ENCODE assay signal across 22 cellular contexts in genomic region chr5:856531-857425, GRCh38. TPM values are rescaled to one million over a fixed set of nuclear protein-coding genes. Genes with fewer than 3 reads are reported as not detected.
A peak's percentile ranks its signal among the peaks of the same experiment; 100 is the strongest.
DNase-seq lines count a peak whose midpoint lies in the region; ATAC-seq, FAIRE-seq and TF ChIP-seq lines count a peak whose summit lies in the region.
"Had no signal": no experiment of that assay in that cellular context is flagged by ENCODE, and none has a peak within 500 bp of the region (broad histone marks: within the 10 kb centered on the region; RNA-seq: fewer than 3 reads in every experiment).

No MANE protein-coding gene starts in this region.

- TF ChIP-seq CTCF in GM12878 (IDR thresholded peaks at IDR 0.05 in 2 of 3, conservative IDR thresholded peaks at IDR 0.05 in 1 of 3; ENCODE audit: control insufficient read depth in 2 of 3, extremely low read depth in 1 of 3, insufficient read depth in 1 of 3, low read depth in 3 of 3, low read length in 3 of 3): no peak
- TF ChIP-seq CTCF in omental fat pad (IDR thresholded peaks at IDR 0.05): no peak

- no peak overlapping the region for H2AFZ ChIP-seq in GM12878 (ENCODE audit: control insufficient read depth, low read depth, low read length)

- H4K20me1 ChIP-seq in GM12878 (ENCODE audit: control insufficient read depth, insufficient read depth): no peaks in the 10 kb centered on the region

- intact Hi-C loops in GM12878 (cut with micrococcal nuclease; ENCODE audit: unreplicated experiment): no loop called here

- H3K79me2 ChIP-seq in GM12878 (ENCODE audit: control insufficient read depth, insufficient read depth, low read length): no peaks in the 10 kb centered on the region

- DNase-seq in activated CD4-positive, CD25-positive, alpha-beta regulatory T cell treated with anti-CD3 and anti-CD28 coated beads, Interleukin-2, amount 50 U/mL, for 72 hours: no peak
- DNase-seq in GM12892 (ENCODE audit: insufficient read length) (no peak), GM12878 (ENCODE audit: low read depth, low spot score) (no peak), omental fat pad (ENCODE audit: low spot score) (no peak), DMS53 treated with DMSO at 0.1 percent for 48 hours (lab: John Stamatoyannopoulos, UW; ENCODE audit: unreplicated experiment) (no peak), NCI-H1436 (lab: John Stamatoyannopoulos, UW) (no peak)
- DNase-seq in stimulated activated CD4-positive, alpha-beta T cell treated with anti-CD3 and anti-CD28 coated beads, Interleukin-1b, Interleukin-23, amount 100 ng/mL, for 48 hours: no peak
- DNase-seq: 8988T; activated CD4-positive, alpha-beta T cell treated with anti-CD3 and anti-CD28 coated beads for 1 hour; activated CD8-positive, alpha-beta memory T cell treated with anti-CD3 and anti-CD28 coated beads, Interleukin-2, amount 10 ng/mL, durations not matched to agents 7 days and 5 days; activated effector memory CD4-positive, alpha-beta T cell treated with anti-CD3 and anti-CD28 coated beads, Interleukin-2, amount 50 U/mL, for 16 hours; cerebellar nuclear complex; NCI-H1930; NCI-H446 treated with DMSO at 0.1 percent for 48 hours; stimulated activated CD4-positive, alpha-beta T cell treated with anti-CD3 and anti-CD28 coated beads, Interleukin-4, amount 100 ng/mL, for 24 hours; T1000 had no signal

- RAD21 ChIA-PET in GM12878 (lab: Charles Lee; ENCODE audit: unreplicated experiment): no interaction called here

- H3K4me2 ChIP-seq in GM12878 (ENCODE audit: control insufficient read depth, insufficient read depth): no peak overlapping the region

- CTCF ChIA-PET in GM12878 (lab: Yijun Ruan, JAX): no interaction called here

- H3K4me3 ChIP-seq in GM12878: no peak overlapping the region
- H3K4me3 ChIP-seq: BLaER1 treated with 17β-estradiol and CSF1 and Interleukin-3, amounts not matched to agents 10 nM and 100 nM; HAP-1; lung; pancreas had no signal

- TF ChIP-seq EP300 in GM12878 (IDR thresholded peaks at IDR 0.05; ENCODE audit: borderline replicate concordance in 1 of 2, control insufficient read depth in 1 of 2, low read depth in 2 of 2, low read length in 2 of 2): no peak

- no peak overlapping the region for H3K27ac ChIP-seq in GM12878 (ENCODE audit: control insufficient read depth, insufficient read depth)
- H3K27ac ChIP-seq: BLaER1 treated with 17β-estradiol and CSF1 and Interleukin-3, amounts not matched to agents 10 nM and 100 nM; pancreas had no signal

- BruUV-seq in GM12878 (replicated peaks; lab: Mats Ljungman, UMichigan): no TSS peak

- peak; percentile 16 to 22 for ATAC-seq in activated CD4-positive, CD25-positive, alpha-beta regulatory T cell treated with anti-CD3 and anti-CD28 coated beads, Interleukin-2, amount 50 U/mL, for 24 hours
- ATAC-seq in GM12878 (no peak), omental fat pad (ENCODE audit: low FRiP score) (peak; percentile 23)
- ATAC-seq: activated CD8-positive, alpha-beta memory T cell treated with anti-CD3 and anti-CD28 coated beads, Interleukin-2, amount 10 ng/mL, durations not matched to agents 7 days and 5 days had no signal

- in situ Hi-C loops in GM12878 (cut with MboI): no loop called here

- no peaks in the 10 kb centered on the region for H3K36me3 ChIP-seq in GM12878 (ENCODE audit: control insufficient read depth in 2 of 2, insufficient read depth in 2 of 2, low read length in 1 of 2)
- H3K36me3 ChIP-seq: HAP-1, pancreas had no signal

- SMC1A ChIA-PET in GM12878 (lab: Charles Lee; ENCODE audit: uncharacterized antibody, unreplicated experiment): no interaction called here

- H3K9me3 ChIP-seq in GM12878 (replicated peaks; ENCODE audit: control insufficient read depth, insufficient read depth, low read length): no peaks in the 10 kb centered on the region
- H3K9me3 ChIP-seq: BLaER1 treated with 17β-estradiol and CSF1 and Interleukin-3, amounts not matched to agents 10 nM and 100 nM; HAP-1; pancreas had no signal

- POLR2A ChIA-PET in GM12878 (lab: Charles Lee): no interaction called here

- no peak overlapping the region for H3K9ac ChIP-seq in GM12878 (ENCODE audit: control insufficient read depth, insufficient read depth, low read length)
- H3K9ac ChIP-seq: BLaER1 treated with 17β-estradiol and CSF1 and Interleukin-3, amounts not matched to agents 10 nM and 100 nM had no signal

- peak; percentile 74 for FAIRE-seq in GM12892 (lab: Jason Lieb, UNC)
- FAIRE-seq in GM12878 (lab: Jason Lieb, UNC): no peak
- FAIRE-seq: pancreas had no signal

- TF ChIP-seq POLR2A in GM12892 (IDR thresholded peaks at IDR 0.05; ENCODE audit: low read depth, low read length) (no peak), GM12878 (IDR thresholded peaks at IDR 0.05; ENCODE audit: low read depth, low read length) (no peak)

- TF ChIP-seq RAD21 in GM12878 (IDR thresholded peaks at IDR 0.05; ENCODE audit: insufficient read depth, low read depth, low read length): no peak

- no peaks in the 10 kb centered on the region for H3K27me3 ChIP-seq in GM12878 (replicated peaks in 1 of 2; ENCODE audit: control insufficient read depth in 2 of 2, insufficient read depth in 2 of 2, low read length in 1 of 2)
- H3K27me3 ChIP-seq: BLaER1 treated with 17β-estradiol and CSF1 and Interleukin-3, amounts not matched to agents 10 nM and 100 nM; pancreas had no signal

- 89% methylated on average over 16 of the region's 16 CpGs for WGBS in GM12878 (ENCODE audit: insufficient coverage, insufficient replicate concordance, low lambda C conversion rate, missing lambda C conversion rate)

- no peaks in the 10 kb centered on the region for H3K4me1 ChIP-seq in GM12878 (ENCODE audit: control insufficient read depth, insufficient read depth, low read length)
- H3K4me1 ChIP-seq: HAP-1, pancreas had no signal

TF ChIP-seq in GM12878, 131 proteins besides CTCF, POLR2A, EP300 and RAD21 (continues in another document):
- TF ChIP-seq MXI1 (IDR thresholded peaks at IDR 0.05; ENCODE audit: low read depth, low read length): no peak

RNA-seq across cellular contexts. Expression of gene ZDHHC11, which starts 6.0 kb away (rescaled TPM):
- 2.6 TPM for polyA plus RNA-seq in GM12892 (2012; ENCODE audit: missing spikeins)
- 17.0 and 18.9 TPM in 2 replicates for total RNA-seq in GM12878 (2013; cell fraction: nucleolus; rRNA removed)
- 0.11 and 0.60 TPM in 2 replicates for total RNA-seq in GM12878 (2014; rRNA removed)
- 0.13 and 0.23 TPM in 2 replicates for total RNA-seq in GM12878 (2014; rRNA removed; fragmentation: Illumina TruSeq; extraction: Trizol)
- total RNA-seq in GM12878 (2021): 0.61 and 1.4 TPM in 2 replicates
- 1.1 TPM for polyA plus RNA-seq in GM12878 (2011; ENCODE audit: low read depth)
- polyA plus RNA-seq in GM12878 (2011; rRNA removed): 0.14 and 0.35 TPM in 2 replicates
- 0.75 and 0.90 TPM in 2 replicates for polyA plus RNA-seq in GM12878 (2011; cell fraction: cytosol; rRNA removed)
- 10.7 and 12.7 TPM in 2 replicates for polyA plus RNA-seq in GM12878 (2011; cell fraction: nucleus; rRNA removed)
- polyA plus RNA-seq in GM12878 (2012): 1.2 and 2.1 TPM in 2 replicates
- 0.13 and 1.3 TPM in 2 replicates for polyA plus RNA-seq in GM12878 (2014; fragmentation: Illumina TruSeq; extraction: Trizol)
- under 1 TPM; 0.04 to 0.19 TPM for polyA plus RNA-seq in GM12878 (2014; fragmentation: Nextera tagmentation; extraction: Ambion mirVana)
- 0.32 and 0.55 TPM in 2 replicates for polyA plus RNA-seq in GM12878 (2014; rRNA removed)
- under 1 TPM; 0.28 to 0.43 TPM for polyA plus RNA-seq in GM12878 (2016; fragmentation: Nextera tagmentation; extraction: Ambion mirVana)
- polyA minus RNA-seq in GM12878 (2011; rRNA and poly(A)+ RNA removed): 0.51 and 1.4 TPM in 2 replicates
- 0.62 TPM in 1 of 2 replicates, not detected in the other for polyA minus RNA-seq in GM12878 (2011; cell fraction: cytosol; rRNA and poly(A)+ RNA removed)
- 3.2 and 3.3 TPM in 2 replicates for polyA minus RNA-seq in GM12878 (2011; cell fraction: nucleus; rRNA and poly(A)+ RNA removed)
- total RNA-seq in omental fat pad: 1 to 10 TPM; 2.4 to 5.8 (median 4.8) TPM
- polyA plus RNA-seq: IgD-negative memory B cell had no signal

RNA-seq across cellular contexts. Expression of gene BRD9, which starts 35.8 kb away (rescaled TPM):
- 26.8 TPM for polyA plus RNA-seq in GM12892 (2012; ENCODE audit: missing spikeins)
- 134 and 146 TPM in 2 replicates for total RNA-seq in GM12878 (2013; cell fraction: nucleolus; rRNA removed)
- 41.5 and 41.9 TPM in 2 replicates for total RNA-seq in GM12878 (2014; rRNA removed)
- 27.8 and 28.9 TPM in 2 replicates for total RNA-seq in GM12878 (2014; rRNA removed; fragmentation: Illumina TruSeq; extraction: Trizol)
- 44.5 and 48.6 TPM in 2 replicates for total RNA-seq in GM12878 (2021)
- polyA plus RNA-seq in GM12878 (2011; ENCODE audit: low read depth): 19.5 TPM
- 9.6 and 13.1 TPM in 2 replicates for polyA plus RNA-seq in GM12878 (2011; rRNA removed)
- 14.2 and 15.7 TPM in 2 replicates for polyA plus RNA-seq in GM12878 (2011; cell fraction: cytosol; rRNA removed)
- 99.1 and 133 TPM in 2 replicates for polyA plus RNA-seq in GM12878 (2011; cell fraction: nucleus; rRNA removed)
- 28.2 and 28.8 TPM in 2 replicates for polyA plus RNA-seq in GM12878 (2012)
- 35.9 and 37.5 TPM in 2 replicates for polyA plus RNA-seq in GM12878 (2014; fragmentation: Illumina TruSeq; extraction: Trizol)
- polyA plus RNA-seq in GM12878 (2014; fragmentation: Nextera tagmentation; extraction: Ambion mirVana): 1 to 10 TPM; 2.0 to 4.7 TPM
- polyA plus RNA-seq in GM12878 (2014; rRNA removed): 40.7 and 46.2 TPM in 2 replicates
- 10 to 100 TPM; 29.1 to 35.7 TPM for polyA plus RNA-seq in GM12878 (2016; fragmentation: Nextera tagmentation; extraction: Ambion mirVana)
- polyA minus RNA-seq in GM12878 (2011; rRNA and poly(A)+ RNA removed): 20.3 and 22.2 TPM in 2 replicates
- 7.1 and 7.3 TPM in 2 replicates for polyA minus RNA-seq in GM12878 (2011; cell fraction: cytosol; rRNA and poly(A)+ RNA removed)
- 33.6 and 52.0 TPM in 2 replicates for polyA minus RNA-seq in GM12878 (2011; cell fraction: nucleus; rRNA and poly(A)+ RNA removed)
- total RNA-seq in omental fat pad: 10 to 100 TPM; 24.0 to 53.2 (median 36.7) TPM

RNA-seq across cellular contexts. Expression of gene TRIP13, which starts 35.9 kb away (rescaled TPM):
- polyA plus RNA-seq in GM12892 (2012; ENCODE audit: missing spikeins): 16.0 TPM
- 11.4 and 15.2 TPM in 2 replicates for total RNA-seq in GM12878 (2013; cell fraction: nucleolus; rRNA removed)
- 32.9 and 33.0 TPM in 2 replicates for total RNA-seq in GM12878 (2014; rRNA removed)
- 23.9 and 25.0 TPM in 2 replicates for total RNA-seq in GM12878 (2014; rRNA removed; fragmentation: Illumina TruSeq; extraction: Trizol)
- 21.9 and 27.9 TPM in 2 replicates for total RNA-seq in GM12878 (2021)
- polyA plus RNA-seq in GM12878 (2011; ENCODE audit: low read depth): 7.7 TPM
- polyA plus RNA-seq in GM12878 (2011; rRNA removed): 37.6 and 40.8 TPM in 2 replicates
- 22.8 and 25.4 TPM in 2 replicates for polyA plus RNA-seq in GM12878 (2011; cell fraction: cytosol; rRNA removed)
- polyA plus RNA-seq in GM12878 (2011; cell fraction: nucleus; rRNA removed): 33.0 and 37.2 TPM in 2 replicates
- 9.8 and 10.6 TPM in 2 replicates for polyA plus RNA-seq in GM12878 (2012)
- polyA plus RNA-seq in GM12878 (2014; fragmentation: Illumina TruSeq; extraction: Trizol): 31.6 and 32.5 TPM in 2 replicates
- 10 to 100 TPM; 15.1 to 20.5 TPM for polyA plus RNA-seq in GM12878 (2014; fragmentation: Nextera tagmentation; extraction: Ambion mirVana)
- 32.7 and 36.4 TPM in 2 replicates for polyA plus RNA-seq in GM12878 (2014; rRNA removed)
- 10 to 100 TPM; 62.3 to 64.9 TPM for polyA plus RNA-seq in GM12878 (2016; fragmentation: Nextera tagmentation; extraction: Ambion mirVana)
- 17.2 and 23.7 TPM in 2 replicates for polyA minus RNA-seq in GM12878 (2011; rRNA and poly(A)+ RNA removed)
- 10.9 and 16.4 TPM in 2 replicates for polyA minus RNA-seq in GM12878 (2011; cell fraction: cytosol; rRNA and poly(A)+ RNA removed)
- 6.8 and 9.8 TPM in 2 replicates for polyA minus RNA-seq in GM12878 (2011; cell fraction: nucleus; rRNA and poly(A)+ RNA removed)
- total RNA-seq in omental fat pad: 1 to 10 TPM in 1 of 4 donors, under 1 TPM in 3; 0.79 to 3.0 (median 0.93) TPM
